Comparison of ENCODE assay signal across 10 cellular contexts in the genomic region with DNA sequence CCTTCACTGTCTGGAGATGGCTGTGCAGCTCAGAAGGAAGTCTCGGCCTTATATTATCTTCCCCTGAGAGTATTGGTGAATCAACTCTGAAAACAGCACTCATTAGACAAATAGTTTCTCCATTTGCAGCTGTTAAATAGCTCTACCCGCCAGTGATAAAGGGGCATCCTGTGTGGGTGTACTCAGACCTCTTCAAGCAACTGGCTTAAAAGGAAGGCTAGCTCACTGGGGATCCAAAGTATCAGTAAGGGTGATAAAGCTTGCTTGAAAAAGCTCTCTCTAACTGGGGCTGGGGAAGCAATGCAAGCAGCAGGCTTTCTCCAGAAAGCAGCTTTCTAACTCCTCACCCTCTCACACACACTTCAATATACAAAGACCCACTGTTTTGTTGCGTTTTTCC.
DNase-seq lines count a peak whose midpoint lies in the region; ATAC-seq and TF ChIP-seq lines count a peak whose summit lies in the region.
"Had no signal": no experiment of that assay in that cellular context is flagged by ENCODE, and none has a peak within 500 bp of the region (broad histone marks: within the 10 kb centered on the region; RNA-seq: fewer than 3 reads in every experiment).

No MANE protein-coding gene starts in this region.

- peaks cover 0 to 12% (median 0%) of the 10 kb centered on the region in 4 donors for H3K27me3 ChIP-seq in esophagus muscularis mucosa
- H3K27me3 ChIP-seq: suprapubic skin had no signal

- H3K9me3 Mint-ChIP-seq in naive B cell: no peaks in the 10 kb centered on the region

- no peaks in the 10 kb centered on the region for H3K36me3 Mint-ChIP-seq in naive B cell

- intact Hi-C loops in esophagus muscularis mucosa (cut with DNase I): no loop called here

- no peaks in the 10 kb centered on the region for H3K9me3 ChIP-seq in esophagus muscularis mucosa
- H3K9me3 ChIP-seq: suprapubic skin had no signal

- H3K27ac ChIP-seq in esophagus muscularis mucosa (replicated peaks in 1 of 4): no peak overlapping the region
- H3K27ac ChIP-seq: suprapubic skin had no signal

- peaks cover 0 to 10% (median 4%) of the 10 kb centered on the region in 4 donors for H3K4me1 ChIP-seq in esophagus muscularis mucosa

- peak; percentile 64 for DNase-seq in LHCN-M2 (ENCODE audit: low read depth)
- no peak for DNase-seq in naive B cell
- no peak for DNase-seq in esophagus muscularis mucosa (ENCODE audit: extremely low spot score)
- DNase-seq in NCI-H748 (lab: John Stamatoyannopoulos, UW; ENCODE audit: unreplicated experiment): no peak
- no peak for DNase-seq in NCI-H226
- DNase-seq in SK-N-DZ (ENCODE audit: low spot score): no peak
- DNase-seq: foreskin melanocyte had no signal

- H3K27me3 Mint-ChIP-seq in naive B cell: peaks cover 0 to 19% (median 0%) of the 10 kb centered on the region in 3 donors

- no peak for TF ChIP-seq CTCF in esophagus muscularis mucosa (IDR thresholded peaks at IDR 0.05)

- TF ChIP-seq POLR2A in GM18526 (IDR thresholded peaks at IDR 0.05; ENCODE audit: extremely low read depth, insufficient read length) (peak; percentile 29), esophagus muscularis mucosa (IDR thresholded peaks at IDR 0.05; ENCODE audit: low read depth) (no peak)

- H3K4me3 Mint-ChIP-seq in naive B cell: peak overlapping the region in 6 of 8 donors; percentile 22 to 90 (median 72)

- peaks cover 19 to 37% (median 26%) of the 10 kb centered on the region in 3 donors for H3K4me1 Mint-ChIP-seq in naive B cell

- no peak overlapping the region for H3K4me3 ChIP-seq in esophagus muscularis mucosa

- ATAC-seq in GM21717 (IDR thresholded peaks at IDR 0.05; ENCODE audit: unreplicated experiment) (peak; percentile 29), naive B cell (ENCODE audit: low read depth in 2 of 2) (no peak)

- TF ChIP-seq EP300 in esophagus muscularis mucosa (IDR thresholded peaks at IDR 0.05): no peak

- no peaks in the 10 kb centered on the region for H3K36me3 ChIP-seq in esophagus muscularis mucosa
- H3K36me3 ChIP-seq: suprapubic skin had no signal

- peak overlapping the region in 2 of 6 donors; percentile 95 for H3K27ac Mint-ChIP-seq in naive B cell

- WGBS in esophagus muscularis mucosa: 87% methylated on average over 3 of the region's 3 CpGs
